ENCODE assay signal across 8 cellular contexts in genomic region chr5:151757233-151758140, GRCh38. TPM values are rescaled to one million over a fixed set of nuclear protein-coding genes. Genes with fewer than 3 reads are reported as not detected.
DNase-seq lines count a peak whose midpoint lies in the region; ATAC-seq and TF ChIP-seq lines count a peak whose summit lies in the region.

No MANE protein-coding gene starts in this region.

- BruUV-seq in PC-3 (replicated peaks; lab: Mats Ljungman, UMichigan), result no TSS peak

- no peaks in the 10 kb centered on the region for H4K20me1 ChIP-seq in PC-3 (ENCODE audit: low read length)

- TF ChIP-seq CTCF in PC-3 (conservative IDR thresholded peaks at IDR 0.05; ENCODE audit: low read depth, low read length) (no peak), astrocyte of the cerebellum (IDR thresholded peaks at IDR 0.05; ENCODE audit: low read depth, low read length, missing control alignments) (no peak)

- H3K4me1 ChIP-seq in CD4-positive, CD25-positive, alpha-beta regulatory T cell (ENCODE audit: control insufficient read depth, insufficient read depth, low read length, poor library complexity, severe bottlenecking), result peaks cover 37% of the 10 kb centered on the region
- peaks cover 24% of the 10 kb centered on the region for H3K4me1 ChIP-seq in PC-3 (ENCODE audit: insufficient read depth, low read length)

- CTCF ChIA-PET in PC-3 (lab: Charles Lee), result interaction anchor here (0.8 kb wide), 1 partner anchor 14 kb away, joined by 3 read pairs; no protein-coding TSS in a partner anchor

- peak overlapping the region; percentile 81 to 97 (median 95) for H3K4me3 Mint-ChIP-seq in CD4-positive, CD25-positive, alpha-beta regulatory T cell
- H3K4me3 Mint-ChIP-seq in stimulated activated memory B cell treated with anti-CD40 and anti-IgM and Interleukin-4, amounts not matched to agents 10 μg/mL and 1 μg/mL and 100 μg/mL, for 72 hours, result peak overlapping the region; percentile 96

- POLR2A ChIA-PET in PC-3 (lab: Charles Lee; ENCODE audit: unreplicated experiment), result no interaction called here

- peak in 1 of 2 donors; percentile 14 for ATAC-seq in CD4-positive, CD25-positive, alpha-beta regulatory T cell (ENCODE audit: low read depth in 2 of 2)
- ATAC-seq in GM21619 (IDR thresholded peaks at IDR 0.05; ENCODE audit: unreplicated experiment), result peak; percentile 13
- peak; percentile 10 for ATAC-seq in PC-3
- ATAC-seq in stimulated activated memory B cell treated with anti-CD40 and anti-IgM and Interleukin-4, amounts not matched to agents 10 μg/mL and 1 μg/mL and 100 μg/mL, for 72 hours, result peak; percentile 25

- no peaks in the 10 kb centered on the region for H3K9me3 ChIP-seq in CD4-positive, CD25-positive, alpha-beta regulatory T cell (ENCODE audit: control insufficient read depth in 2 of 2, low read length in 2 of 2)
- no peaks in the 10 kb centered on the region for H3K9me3 ChIP-seq in PC-3 (ENCODE audit: low read length)

- H3F3A ChIP-seq in PC-3 (ENCODE audit: low read length, unreplicated experiment), result no peaks in the 10 kb centered on the region

- DNase-seq in CD4-positive, CD25-positive, alpha-beta regulatory T cell, result peak in 1 of 3 donors; percentile 41
- DNase-seq in PC-3 (peak; percentile 59), astrocyte of the cerebellum (ENCODE audit: low read depth) (no peak), kidney tubule cell (ENCODE audit: low spot score) (peak; percentile 31), iPS-NIHi11 (ENCODE audit: low spot score) (no peak), NCI-H524 (lab: John Stamatoyannopoulos, UW) (no peak)

- H3K79me2 ChIP-seq in PC-3 (ENCODE audit: low read length), result peaks cover 56% of the 10 kb centered on the region

- peak overlapping the region; percentile 85 to 94 (median 85) for H3K27ac Mint-ChIP-seq in CD4-positive, CD25-positive, alpha-beta regulatory T cell
- peak overlapping the region; percentile 95 for H3K27ac Mint-ChIP-seq in stimulated activated memory B cell treated with anti-CD40 and anti-IgM and Interleukin-4, amounts not matched to agents 10 μg/mL and 1 μg/mL and 100 μg/mL, for 72 hours

- intact Hi-C loops in PC-3 (cut with micrococcal nuclease), result loop anchor here (1.0 kb wide), 2 partner anchors 12 to 14 kb away; partner anchors contain the start of gene G3BP1

- H3K4me1 Mint-ChIP-seq in CD4-positive, CD25-positive, alpha-beta regulatory T cell, result peaks cover 30 to 55% (median 43%) of the 10 kb centered on the region in 4 donors
- H3K4me1 Mint-ChIP-seq in stimulated activated memory B cell treated with anti-CD40 and anti-IgM and Interleukin-4, amounts not matched to agents 10 μg/mL and 1 μg/mL and 100 μg/mL, for 72 hours, result peaks cover 51% of the 10 kb centered on the region

- H3K9ac ChIP-seq in PC-3 (ENCODE audit: low read length), result peak overlapping the region; percentile 93

- H3K9me3 Mint-ChIP-seq in CD4-positive, CD25-positive, alpha-beta regulatory T cell, result no peaks in the 10 kb centered on the region
- H3K9me3 Mint-ChIP-seq in stimulated activated memory B cell treated with anti-CD40 and anti-IgM and Interleukin-4, amounts not matched to agents 10 μg/mL and 1 μg/mL and 100 μg/mL, for 72 hours, result no peaks in the 10 kb centered on the region

- H3K9me2 ChIP-seq in PC-3 (replicated peaks; ENCODE audit: low read length), result no peaks in the 10 kb centered on the region

- peaks cover 6% of the 10 kb centered on the region for H3K36me3 ChIP-seq in CD4-positive, CD25-positive, alpha-beta regulatory T cell (ENCODE audit: control insufficient read depth, insufficient read depth, low read length)
- H3K36me3 ChIP-seq in PC-3 (ENCODE audit: low read depth, low read length), result peaks cover 13% of the 10 kb centered on the region

- in situ Hi-C loops in astrocyte of the cerebellum (cut with HindIII; ENCODE audit: low sequenced_read_pairs), result no loop called here

- peak overlapping the region; percentile 78 for H3K4me3 ChIP-seq in CD4-positive, CD25-positive, alpha-beta regulatory T cell (ENCODE audit: low read depth, low read length)
- H3K4me3 ChIP-seq in PC-3 (ENCODE audit: low read length) (peak overlapping the region; percentile 91), astrocyte of the cerebellum (ENCODE audit: low read depth, low read length) (peak overlapping the region; percentile 88)

- H3K27me3 ChIP-seq in CD4-positive, CD25-positive, alpha-beta regulatory T cell (ENCODE audit: control insufficient read depth, insufficient read depth, low read length), result no peaks in the 10 kb centered on the region
- H3K27me3 ChIP-seq in PC-3 (ENCODE audit: low read length), result no peaks in the 10 kb centered on the region

- H3K27ac ChIP-seq in CD4-positive, CD25-positive, alpha-beta regulatory T cell (ENCODE audit: insufficient read depth, low read length, poor library complexity, severe bottlenecking), result peak overlapping the region; percentile 75
- H3K27ac ChIP-seq in PC-3 (ENCODE audit: low read length), result peak overlapping the region; percentile 42

- H2AFZ ChIP-seq in PC-3 (ENCODE audit: low read length), result peak overlapping the region; percentile 96

- H3K27me3 Mint-ChIP-seq in CD4-positive, CD25-positive, alpha-beta regulatory T cell, result peaks cover 4% of the 10 kb centered on the region
- H3K27me3 Mint-ChIP-seq in stimulated activated memory B cell treated with anti-CD40 and anti-IgM and Interleukin-4, amounts not matched to agents 10 μg/mL and 1 μg/mL and 100 μg/mL, for 72 hours, result no peaks in the 10 kb centered on the region

- peaks cover 4% of the 10 kb centered on the region for H3K36me3 Mint-ChIP-seq in CD4-positive, CD25-positive, alpha-beta regulatory T cell
- peaks cover 13% of the 10 kb centered on the region for H3K36me3 Mint-ChIP-seq in stimulated activated memory B cell treated with anti-CD40 and anti-IgM and Interleukin-4, amounts not matched to agents 10 μg/mL and 1 μg/mL and 100 μg/mL, for 72 hours

- peak overlapping the region; percentile 98 for H3K4me2 ChIP-seq in PC-3 (ENCODE audit: low read length)

RNA-seq across cellular contexts. Expression of gene ATOX1, which starts 0.9 kb away (rescaled TPM):
- total RNA-seq in CD4-positive, CD25-positive, alpha-beta regulatory T cell, result 19.6 TPM
- polyA plus RNA-seq in CD4-positive, CD25-positive, alpha-beta regulatory T cell, result 10 to 100 TPM; 70.5 to 98.3 (median 76.7) TPM
- total RNA-seq in PC-3 (2014; rRNA removed), result 81.4 and 122 TPM in 2 replicates

RNA-seq across cellular contexts. Expression of gene G3BP1, which starts 14.3 kb away (rescaled TPM):
- 108 TPM for total RNA-seq in CD4-positive, CD25-positive, alpha-beta regulatory T cell
- 100 to 1,000 TPM; 176 to 199 (median 184) TPM for polyA plus RNA-seq in CD4-positive, CD25-positive, alpha-beta regulatory T cell
- 133 and 157 TPM in 2 replicates for total RNA-seq in PC-3 (2014; rRNA removed)

Comparison
In these comparisons a context has a peak if more than half of its experiments do, and no peak if none do; other contexts are left out.
1. DNase-seq: peak in PC-3 (single experiment) and kidney tubule cell (single experiment); none in astrocyte of the cerebellum (single experiment), iPS-NIHi11 (single experiment) and NCI-H524 (0 of 2).
2. Peak in every context shown above with its lines, with median percentiles within 50 percentile points of each other: H3K4me3 ChIP-seq.